Comparison of ENCODE assay signal across 8 cellular contexts in genomic region chr16:85819245-85819644, GRCh38. TPM values are rescaled to one million over a fixed set of nuclear protein-coding genes. Genes with fewer than 3 reads are reported as not detected.
DNase-seq lines count a peak whose midpoint lies in the region; ATAC-seq and TF ChIP-seq lines count a peak whose summit lies in the region.

No MANE protein-coding gene starts in this region.

- H3K4me3 ChIP-seq in fibroblast of villous mesenchyme (ENCODE audit: low read depth, low read length) (no peak overlapping the region), suprapubic skin (no peak overlapping the region)

- WGBS in suprapubic skin: 2% methylated on average over 10 of the region's 10 CpGs

- DNase-seq in DMS153 (lab: John Stamatoyannopoulos, UW) (peak; percentile 26), SHP77 treated with DMSO at 0.1 percent for 48 hours (lab: John Stamatoyannopoulos, UW) (peak; percentile 63), fibroblast of villous mesenchyme (ENCODE audit: low read depth) (peak; percentile 79), non-pigmented ciliary epithelial cell (ENCODE audit: low read depth) (peak; percentile 31), suprapubic skin (ENCODE audit: low spot score in 2 of 2) (peak in 1 of 2 donors; percentile 85)
- peak; percentile 73 to 78 for DNase-seq in activated T-helper 1 cell treated with anti-CD3 and anti-CD28 coated beads, Interleukin-2, amount 50 U/mL, for 16 hours (ENCODE audit: low read depth in 1 of 2, low spot score in 1 of 2)

- no peak for ATAC-seq in HG03432 (IDR thresholded peaks at IDR 0.05; ENCODE audit: unreplicated experiment)

- TF ChIP-seq CTCF in fibroblast of villous mesenchyme (IDR thresholded peaks at IDR 0.05; ENCODE audit: insufficient read depth, low read depth, low read length): peak; percentile 78
- peak; percentile 46 to 67 for TF ChIP-seq CTCF in suprapubic skin (IDR thresholded peaks at IDR 0.05)

- H3K9me3 ChIP-seq in suprapubic skin: no peaks in the 10 kb centered on the region

- no peak for TF ChIP-seq POLR2A in suprapubic skin (IDR thresholded peaks at IDR 0.05)

- TF ChIP-seq EP300 in Ishikawa (IDR thresholded peaks at IDR 0.05; ENCODE audit: borderline replicate concordance) (no peak), suprapubic skin (IDR thresholded peaks at IDR 0.05) (no peak)

- peak; percentile 58 for TF ChIP-seq RAD21 in Ishikawa (IDR thresholded peaks at IDR 0.05; ENCODE audit: low read depth)

- H3K27me3 ChIP-seq in suprapubic skin: peaks cover 25% of the 10 kb centered on the region

- no peak overlapping the region for H3K27ac ChIP-seq in suprapubic skin

- no peaks in the 10 kb centered on the region for H3K36me3 ChIP-seq in suprapubic skin

- peaks cover 4% of the 10 kb centered on the region for H3K4me1 ChIP-seq in suprapubic skin

TF ChIP-seq in Ishikawa, 13 proteins besides CTCF, POLR2A, EP300 and RAD21:
- TF ChIP-seq NFIC (IDR thresholded peaks at IDR 0.05): no peak
- TF ChIP-seq TEAD4 (IDR thresholded peaks at IDR 0.05): no peak
- no peak for TF ChIP-seq CREB1 (IDR thresholded peaks at IDR 0.05; ENCODE audit: low read depth)
- TF ChIP-seq ZBTB7A (IDR thresholded peaks at IDR 0.05; ENCODE audit: low read depth): no peak
- TF ChIP-seq REST (IDR thresholded peaks at IDR 0.05; ENCODE audit: low read depth): no peak
- no peak for TF ChIP-seq CEBPB (IDR thresholded peaks at IDR 0.05)
- no peak for TF ChIP-seq TAF1 (IDR thresholded peaks at IDR 0.05; ENCODE audit: low read depth)
- no peak for TF ChIP-seq TCF12 (IDR thresholded peaks at IDR 0.05; ENCODE audit: low read depth)
- TF ChIP-seq USF1 (IDR thresholded peaks at IDR 0.05): no peak
- TF ChIP-seq EGR1 (IDR thresholded peaks at IDR 0.05): no peak
- no peak for TF ChIP-seq YY1 (IDR thresholded peaks at IDR 0.05; ENCODE audit: low read depth)
- TF ChIP-seq MAX (IDR thresholded peaks at IDR 0.05): no peak
- TF ChIP-seq FOXM1 (IDR thresholded peaks at IDR 0.05; ENCODE audit: borderline replicate concordance, low read depth): no peak

RNA-seq across cellular contexts. Expression of gene COX4I1, which starts 19.8 kb away (rescaled TPM):
- 258 and 337 TPM in 2 replicates for total RNA-seq in fibroblast of villous mesenchyme
- total RNA-seq in suprapubic skin: 100 to 1,000 TPM; 369 to 505 (median 459) TPM

RNA-seq across cellular contexts. Expression of gene EMC8, which starts 19.9 kb away (rescaled TPM):
- total RNA-seq in fibroblast of villous mesenchyme: 30.2 and 38.3 TPM in 2 replicates
- total RNA-seq in suprapubic skin: 10 to 100 TPM; 20.4 to 39.5 (median 23.9) TPM
